In genomic region chr2:24834733-24835395, GRCh38 we compare ENCODE assay signal across 1 cellular context.
TF ChIP-seq lines count a peak whose summit lies in the region.

No MANE protein-coding gene starts in this region.

TF ChIP-seq in K562, 482 proteins besides CTCF, POLR2A, EP300 and RAD21:
- TF ChIP-seq HNRNPL (IDR thresholded peaks at IDR 0.05; ENCODE audit: low read depth, low read length): no peak
- TF ChIP-seq POLR2G (IDR thresholded peaks at IDR 0.05; ENCODE audit: low read depth, low read length): peak; percentile 44
